In genomic region chr13:96089749-96090239, GRCh38 we compare ENCODE assay signal across 8 cellular contexts. TPM values are rescaled to one million over a fixed set of nuclear protein-coding genes. Genes with fewer than 3 reads are reported as not detected.
DNase-seq lines count a peak whose midpoint lies in the region; ATAC-seq, FAIRE-seq and TF ChIP-seq lines count a peak whose summit lies in the region.

HS6ST3 (plus strand) TSS chr13:96090107.

- no peaks in the 10 kb centered on the region for H3K79me2 ChIP-seq in K562 (ENCODE audit: control insufficient read depth, insufficient read depth, low read length)

- in situ Hi-C loops in K562 (cut with MboI): no loop called here

- peaks cover 0 to 9% (median under 1%) of the 10 kb centered on the region in 8 donors for H3K9me3 Mint-ChIP-seq in CD4-positive, alpha-beta memory T cell
- no peaks in the 10 kb centered on the region for H3K9me3 Mint-ChIP-seq in stimulated activated naive CD8-positive, alpha-beta T cell treated with anti-CD3 and anti-CD28 coated beads, Interleukin-15, amount 100 ng/mL, for 72 hours

- H4K20me1 ChIP-seq in K562 (replicated peaks; ENCODE audit: control insufficient read depth, insufficient read depth, low read length): no peaks in the 10 kb centered on the region

- intact Hi-C loops in CD4-positive, alpha-beta memory T cell (cut with micrococcal nuclease): no loop called here
- intact Hi-C loops in K562 (cut with micrococcal nuclease): no loop called here

- under 1% methylated on average over 24 of the region's 35 CpGs for WGBS in K562 (ENCODE audit: insufficient coverage, low coverage, missing lambda C conversion rate)

- no peaks in the 10 kb centered on the region for H3K36me3 Mint-ChIP-seq in CD4-positive, alpha-beta memory T cell

- no peak within 1 kb of the TSS for H3K27ac Mint-ChIP-seq in CD4-positive, alpha-beta memory T cell
- H3K27ac Mint-ChIP-seq in stimulated activated naive CD8-positive, alpha-beta T cell treated with anti-CD3 and anti-CD28 coated beads, Interleukin-15, amount 100 ng/mL, for 72 hours: no peak within 1 kb of the TSS

- no peak within 1 kb of the TSS; a peak in 1 of 4 replicates for H3K9ac ChIP-seq in K562 (ENCODE audit: insufficient read depth in 1 of 2, low read depth in 2 of 2, low read length in 2 of 2)

- peaks cover 37 to 38% of the 10 kb centered on the region in 2 donors for H3K27me3 Mint-ChIP-seq in CD4-positive, alpha-beta memory T cell
- peaks cover 70% of the 10 kb centered on the region for H3K27me3 Mint-ChIP-seq in stimulated activated naive CD8-positive, alpha-beta T cell treated with anti-CD3 and anti-CD28 coated beads, Interleukin-15, amount 100 ng/mL, for 72 hours

- no peak for TF ChIP-seq CTCF in NB4 (IDR thresholded peaks at IDR 0.05; ENCODE audit: low read depth, low read length)
- TF ChIP-seq CTCF in K562 (IDR thresholded peaks at IDR 0.05 in 2 of 3, conservative IDR thresholded peaks at IDR 0.05 in 1 of 3; ENCODE audit: insufficient read depth in 2 of 3, low read depth in 1 of 3, low read length in 3 of 3): no peak

- H3K36me3 ChIP-seq in CD4-positive, alpha-beta memory T cell (ENCODE audit: insufficient read depth, low read length): no peaks in the 10 kb centered on the region
- no peaks in the 10 kb centered on the region for H3K36me3 ChIP-seq in K562 (ENCODE audit: control insufficient read depth, insufficient read depth, low read length)

- H3K4me2 ChIP-seq in K562 (ENCODE audit: insufficient read depth, low read length): no peak within 1 kb of the TSS

- H3K4me1 ChIP-seq in CD4-positive, alpha-beta memory T cell (ENCODE audit: insufficient read depth, low read length): no peaks in the 10 kb centered on the region
- peaks cover 0 to 18% of the 10 kb centered on the region in 2 experiments; a peak in 2 of 5 replicates for H3K4me1 ChIP-seq in K562 (replicated peaks in 1 of 2; ENCODE audit: control insufficient read depth in 2 of 2, insufficient read depth in 2 of 2, low read length in 2 of 2)

- H2AFZ ChIP-seq in K562 (ENCODE audit: low read depth, low read length): no peak within 1 kb of the TSS

- no TSS peak for BruUV-seq in K562 (replicated peaks; lab: Mats Ljungman, UMichigan)

- TF ChIP-seq EP300 in K562 (IDR thresholded peaks at IDR 0.05; ENCODE audit: low read length): no peak

- H3K27me3 ChIP-seq in CD4-positive, alpha-beta memory T cell (ENCODE audit: insufficient read depth, low read length): peaks cover 3% of the 10 kb centered on the region
- peaks cover 16 to 19% of the 10 kb centered on the region in 2 experiments for H3K27me3 ChIP-seq in K562 (ENCODE audit: control insufficient read depth in 2 of 2, insufficient read depth in 2 of 2, low read length in 2 of 2)

- H3K4me1 Mint-ChIP-seq in CD4-positive, alpha-beta memory T cell: peaks cover 0 to 11% (median 2%) of the 10 kb centered on the region in 4 donors
- no peaks in the 10 kb centered on the region for H3K4me1 Mint-ChIP-seq in stimulated activated naive CD8-positive, alpha-beta T cell treated with anti-CD3 and anti-CD28 coated beads, Interleukin-15, amount 100 ng/mL, for 72 hours

- H3K9me3 ChIP-seq in CD4-positive, alpha-beta memory T cell (ENCODE audit: control insufficient read depth in 1 of 2, low read length in 2 of 2): no peaks in the 10 kb centered on the region
- H3K9me3 ChIP-seq in K562 (replicated peaks; ENCODE audit: control insufficient read depth, insufficient read depth, low read depth, low read length): no peaks in the 10 kb centered on the region

- TF ChIP-seq RAD21 in K562 (CRISPR knock-in tag; conservative IDR thresholded peaks at IDR 0.05 in 1 of 2, IDR thresholded peaks at IDR 0.05 in 1 of 2): no peak

- CTCF ChIA-PET in CD4-positive, alpha-beta memory T cell (lab: Charles Lee; ENCODE audit: partially characterized antibody): no interaction called here
- CTCF ChIA-PET in K562 (lab: Yijun Ruan, JAX; ENCODE audit: low intra/inter-chr PET ratio): no interaction called here

- POLR2A ChIA-PET in CD4-positive, alpha-beta memory T cell (lab: Charles Lee; ENCODE audit: partially characterized antibody): no interaction called here
- POLR2A ChIA-PET in K562 (lab: Yijun Ruan, JAX): no interaction called here

- no peak for FAIRE-seq in K562 (lab: Jason Lieb, UNC)

- ATAC-seq in GM19455 (IDR thresholded peaks at IDR 0.05; ENCODE audit: unreplicated experiment) (peak; percentile 55), K562 (0 out of 3 replicates have a peak, but pooled peaks have one; percentile 21)
- ATAC-seq in stimulated activated naive CD8-positive, alpha-beta T cell treated with anti-CD3 and anti-CD28 coated beads, Interleukin-15, amount 100 ng/mL, for 72 hours: peak; percentile 37

- no peak for DNase-seq in CD4-positive, alpha-beta memory T cell
- DNase-seq in NB4 (ENCODE audit: low read depth) (peak; percentile 4), K562 (ENCODE audit: extremely low read depth in 1 of 4, low spot score in 3 of 4) (peak in 2 of 4 experiments; percentile 6 to 14), iris pigment epithelial cell (ENCODE audit: low read depth) (peak; percentile 14), cortex of kidney (lab: John Stamatoyannopoulos, UW) (no peak)
- no peak for DNase-seq in stimulated activated naive CD8-positive, alpha-beta T cell treated with anti-CD3 and anti-CD28 coated beads, Interleukin-15, amount 100 ng/mL, for 72 hours
- DNase-seq in activated CD4-positive, CD25-positive, alpha-beta regulatory T cell (lab: John Stamatoyannopoulos, UW): no peak

- no peaks in the 10 kb centered on the region for H3K9me1 ChIP-seq in K562 (ENCODE audit: control insufficient read depth, insufficient read depth, low read length)

- H3K27ac ChIP-seq in CD4-positive, alpha-beta memory T cell (ENCODE audit: low read depth, low read length): no peak within 1 kb of the TSS
- H3K27ac ChIP-seq in K562 (ENCODE audit: extremely low read depth, low read depth, low read length): no peak within 1 kb of the TSS

- peak within 1 kb of the TSS in 5 of 8 donors; percentile 0 to 47 (median 22) for H3K4me3 Mint-ChIP-seq in CD4-positive, alpha-beta memory T cell
- peak within 1 kb of the TSS in 1 of 2 donors; percentile 25 for H3K4me3 Mint-ChIP-seq in stimulated activated naive CD8-positive, alpha-beta T cell treated with anti-CD3 and anti-CD28 coated beads, Interleukin-15, amount 100 ng/mL, for 72 hours

- H3K4me3 ChIP-seq in CD4-positive, alpha-beta memory T cell (ENCODE audit: low read length in 2 of 2): no peak within 1 kb of the TSS
- H3K4me3 ChIP-seq in NB4 (ENCODE audit: low read depth, low read length): no peak within 1 kb of the TSS
- H3K4me3 ChIP-seq in K562: no peak within 1 kb of the TSS

- TF ChIP-seq POLR2A in NB4 (IDR thresholded peaks at IDR 0.05; ENCODE audit: extremely low read depth, insufficient read length): no peak
- no peak for TF ChIP-seq POLR2A in K562 (conservative IDR thresholded peaks at IDR 0.05)

TF ChIP-seq in K562, 482 proteins besides CTCF, POLR2A, EP300 and RAD21:
- TF ChIP-seq ZEB2 (IDR thresholded peaks at IDR 0.05) (no peak), EZH2 (IDR thresholded peaks at IDR 0.05; ENCODE audit: borderline replicate concordance, low read depth, low read length) (0 out of 2 replicates have a peak, but pooled peaks have one; percentile 57)
TF ChIP-seq in K562: peak in this region for 1.

RNA-seq across cellular contexts. Expression of gene HS6ST3, which starts in this region (rescaled TPM):
- total RNA-seq in CD4-positive, alpha-beta memory T cell: not detected
- not detected for polyA plus RNA-seq in CD4-positive, alpha-beta memory T cell
- total RNA-seq in K562 (2011; cell fraction: chromatin; rRNA removed; ENCODE audit: low replicate concordance): not detected in 2 replicates
- not detected in 2 replicates for total RNA-seq in K562 (2011; cell fraction: nucleolus; rRNA removed)
- not detected in 2 replicates for total RNA-seq in K562 (2011; cell fraction: nucleoplasm; rRNA removed)
- not detected in 2 replicates for total RNA-seq in K562 (2014; rRNA removed)
- not detected in 2 replicates for total RNA-seq in K562 (2014; rRNA removed; fragmentation: Illumina TruSeq; extraction: Trizol)
- total RNA-seq in K562 (2015; rRNA removed; fragmentation: Illumina TruSeq; extraction: Trizol): not detected in 2 replicates
- not detected in 2 replicates for total RNA-seq in K562 (2021)
- not detected in 2 replicates for polyA plus RNA-seq in K562 (2011; rRNA removed)
- not detected in 2 replicates for polyA plus RNA-seq in K562 (2011; cell fraction: cytosol; rRNA removed)
- not detected in 2 replicates for polyA plus RNA-seq in K562 (2011; cell fraction: nucleus; rRNA removed)
- polyA plus RNA-seq in K562 (2012): not detected in 2 replicates
- not detected in 2 replicates for polyA plus RNA-seq in K562 (2014; fragmentation: Illumina TruSeq; extraction: Trizol)
- polyA plus RNA-seq in K562 (2014; fragmentation: Nextera tagmentation; extraction: Ambion mirVana): not detected
- not detected in 2 replicates for polyA plus RNA-seq in K562 (2014; rRNA removed)
- polyA minus RNA-seq in K562 (2011; rRNA and poly(A)+ RNA removed): not detected in 2 replicates
- polyA minus RNA-seq in K562 (2011; cell fraction: cytosol; rRNA and poly(A)+ RNA removed): not detected in 2 replicates
- polyA minus RNA-seq in K562 (2011; cell fraction: nucleus; rRNA and poly(A)+ RNA removed): not detected in 2 replicates

Comparison
In these comparisons a context has a peak if more than half of its experiments do, and no peak if none do; other contexts are left out.
1. Peak in ATAC-seq in K562; RNA of the gene not detected or under 1 TPM.
2. DNase-seq: peak in NB4 (single experiment) and iris pigment epithelial cell (single experiment); none in CD4-positive, alpha-beta memory T cell (0 of 5), stimulated activated naive CD8-positive, alpha-beta T cell treated with anti-CD3 and anti-CD28 coated beads, Interleukin-15, amount 100 ng/mL, for 72 hours (0 of 2), cortex of kidney (single experiment) and activated CD4-positive, CD25-positive, alpha-beta regulatory T cell (0 of 4).
3. Peak in every context shown above with its lines, with median percentiles within 50 percentile points of each other: ATAC-seq.